ENCODE assay signal across 19 cellular contexts in genomic region chr7:49403844-49404243, GRCh38.
A peak's percentile ranks its signal among the peaks of the same experiment; 100 is the strongest.
DNase-seq lines count a peak whose midpoint lies in the region; ATAC-seq and TF ChIP-seq lines count a peak whose summit lies in the region.
"Had no signal": no experiment of that assay in that cellular context is flagged by ENCODE, and none has a peak within 500 bp of the region (broad histone marks: within the 10 kb centered on the region; RNA-seq: fewer than 3 reads in every experiment).

No MANE protein-coding gene starts in this region.

- no peak overlapping the region for H3K4me3 Mint-ChIP-seq in MCF 10A (ENCODE audit: unreplicated experiment)
- H3K4me3 Mint-ChIP-seq in activated T-cell treated with anti-CD3 and anti-CD28 coated beads, Interleukin-2, amount 50 U/mL, for 72 hours = no peak overlapping the region
- H3K4me3 Mint-ChIP-seq: IgD-negative memory B cell had no signal

- 87% methylated on average over 2 of the region's 2 CpGs for WGBS in mammary epithelial cell (ENCODE audit: low coverage, missing lambda C conversion rate)

- no peak for TF ChIP-seq CTCF in MCF 10A (IDR thresholded peaks at IDR 0.05; ENCODE audit: unreplicated experiment)
- no peak for TF ChIP-seq CTCF in mammary epithelial cell (conservative IDR thresholded peaks at IDR 0.05 in 1 of 2, IDR thresholded peaks at IDR 0.05 in 1 of 2; ENCODE audit: extremely low read depth in 1 of 2, insufficient read depth in 1 of 2, low read depth in 1 of 2, low read length in 2 of 2)
- no peak for TF ChIP-seq CTCF in OCI-LY7 (conservative IDR thresholded peaks at IDR 0.05; ENCODE audit: low read length)

- H2AFZ ChIP-seq in mammary epithelial cell (ENCODE audit: low read depth, low read length) (no peak overlapping the region), OCI-LY7 (ENCODE audit: low read length) (0 out of 2 replicates have a peak overlapping the region, but pooled peaks have one; percentile 30)

- H3K36me3 ChIP-seq in mammary epithelial cell (ENCODE audit: insufficient read depth, low read length) = no peaks in the 10 kb centered on the region
- no peaks in the 10 kb centered on the region for H3K36me3 ChIP-seq in OCI-LY7 (ENCODE audit: insufficient read depth, low read length)

- H3K9me2 ChIP-seq in OCI-LY7 (ENCODE audit: insufficient read depth, low read length) = no peaks in the 10 kb centered on the region

- CTCF ChIA-PET in MCF 10A (lab: Yijun Ruan, JAX) = no interaction called here
- CTCF ChIA-PET in mammary epithelial cell (lab: Charles Lee; ENCODE audit: low non-redundant PET) = no interaction called here
- CTCF ChIA-PET in OCI-LY7 (lab: Charles Lee; ENCODE audit: unreplicated experiment) = no interaction called here

- no TSS peak for BruUV-seq in MCF 10A (replicated peaks; lab: Mats Ljungman, UMichigan)
- no TSS peak for BruUV-seq in mammary epithelial cell (replicated peaks; lab: Mats Ljungman, UMichigan)
- no TSS peak for BruUV-seq in OCI-LY7 (replicated peaks; lab: Mats Ljungman, UMichigan)

- DNase-seq in MCF 10A (ENCODE audit: unreplicated experiment) = peak; percentile 14
- no peak for DNase-seq in mammary epithelial cell
- no peak for DNase-seq in OCI-LY7 (ENCODE audit: low spot score)
- peak; percentile 13 for DNase-seq in renal cortical epithelial cell (ENCODE audit: low read depth)
- no peak for DNase-seq in activated T-cell treated with anti-CD3 and anti-CD28 coated beads, Interleukin-2, amount 50 U/mL, for 72 hours
- DNase-seq: AML-193; DMS79; NCI-H1092; NCI-H1436 treated with DMSO at 0.1 percent for 48 hours; NCI-H1930; NCI-H524; NCI-H774; NK-92 treated with Interleukin-12 subunit alpha and Interleukin-12 subunit beta, amount 100 ng/mL, for 24 hours; Right ventricle myocardium superior had no signal

- H3K4me2 ChIP-seq in mammary epithelial cell (ENCODE audit: insufficient read depth, low read depth, low read length) (no peak overlapping the region), OCI-LY7 (ENCODE audit: low read length) (no peak overlapping the region)

- H3K4me1 Mint-ChIP-seq in MCF 10A (ENCODE audit: insufficient read depth, unreplicated experiment) = peaks cover 18% of the 10 kb centered on the region
- no peaks in the 10 kb centered on the region for H3K4me1 Mint-ChIP-seq in activated T-cell treated with anti-CD3 and anti-CD28 coated beads, Interleukin-2, amount 50 U/mL, for 72 hours (ENCODE audit: low read depth)

- ATAC-seq in esophagus mucosa (peak; percentile 74), SK-N-SH treated with all-trans-retinoic acid at 6 μM for 48 hours (no peak), HG03521 (IDR thresholded peaks at IDR 0.05; ENCODE audit: unreplicated experiment) (no peak)
- no peak for ATAC-seq in activated T-cell treated with anti-CD3 and anti-CD28 coated beads, Interleukin-2, amount 50 U/mL, for 72 hours (replicated peaks in 1 of 2)
- ATAC-seq: HCT116 had no signal

- POLR2A ChIA-PET in MCF 10A (lab: Yijun Ruan, JAX) (no interaction called here), OCI-LY7 (lab: Charles Lee) (no interaction called here)

- in situ Hi-C loops in mammary epithelial cell (cut with MboI; ENCODE audit: low sequenced_read_pairs in 2 of 2) = no loop called here

- H3K9me3 Mint-ChIP-seq in MCF 10A (ENCODE audit: unreplicated experiment) = no peaks in the 10 kb centered on the region
- peaks cover 1 to 2% of the 10 kb centered on the region in 2 donors for H3K9me3 Mint-ChIP-seq in activated T-cell treated with anti-CD3 and anti-CD28 coated beads, Interleukin-2, amount 50 U/mL, for 72 hours

- H3K9me3 ChIP-seq in mammary epithelial cell (replicated peaks; ENCODE audit: insufficient read depth, low read length) = no peaks in the 10 kb centered on the region
- no peaks in the 10 kb centered on the region for H3K9me3 ChIP-seq in OCI-LY7 (ENCODE audit: low read length)

- H3K4me1 ChIP-seq in mammary epithelial cell (ENCODE audit: insufficient read depth, low read length) (peaks cover 13% of the 10 kb centered on the region), OCI-LY7 (ENCODE audit: insufficient read depth, low read length, poor library complexity, severe bottlenecking) (no peaks in the 10 kb centered on the region)

- dilution Hi-C loops in mammary epithelial cell (cut with HindIII; ENCODE audit: low sequenced_read_pairs) = no loop called here

- no peaks in the 10 kb centered on the region for H3K27me3 Mint-ChIP-seq in MCF 10A (ENCODE audit: insufficient read depth, unreplicated experiment)
- H3K27me3 Mint-ChIP-seq in activated T-cell treated with anti-CD3 and anti-CD28 coated beads, Interleukin-2, amount 50 U/mL, for 72 hours (ENCODE audit: low read depth) = no peaks in the 10 kb centered on the region
- H3K27me3 Mint-ChIP-seq: IgD-negative memory B cell had no signal

- H3K27ac ChIP-seq in mammary epithelial cell (ENCODE audit: insufficient read depth, low read depth, low read length) = no peak overlapping the region
- H3K27ac ChIP-seq in OCI-LY7 (ENCODE audit: low read depth, low read length, poor library complexity, severe bottlenecking) = no peak overlapping the region

- H3K4me3 ChIP-seq in mammary epithelial cell (replicated peaks in 1 of 3; ENCODE audit: insufficient read depth in 1 of 3, low read depth in 2 of 3, low read length in 3 of 3) (no peak overlapping the region), OCI-LY7 (ENCODE audit: low read depth, low read length, poor library complexity, severe bottlenecking) (no peak overlapping the region)

- peak overlapping the region; percentile 44 for H3K27ac Mint-ChIP-seq in MCF 10A (ENCODE audit: low read depth, unreplicated experiment)
- H3K27ac Mint-ChIP-seq in activated T-cell treated with anti-CD3 and anti-CD28 coated beads, Interleukin-2, amount 50 U/mL, for 72 hours = no peak overlapping the region
- H3K27ac Mint-ChIP-seq: IgD-negative memory B cell had no signal

- no peak overlapping the region for H3K9ac ChIP-seq in mammary epithelial cell (ENCODE audit: insufficient read depth, low read length)

- H3K36me3 Mint-ChIP-seq in MCF 10A (ENCODE audit: insufficient read depth, unreplicated experiment) = no peaks in the 10 kb centered on the region
- H3K36me3 Mint-ChIP-seq in activated T-cell treated with anti-CD3 and anti-CD28 coated beads, Interleukin-2, amount 50 U/mL, for 72 hours (ENCODE audit: insufficient read depth in 2 of 2) = no peaks in the 10 kb centered on the region
- H3K36me3 Mint-ChIP-seq: IgD-negative memory B cell had no signal

- intact Hi-C loops in MCF 10A (cut with micrococcal nuclease) (no loop called here), mammary epithelial cell (cut with micrococcal nuclease) (no loop called here), OCI-LY7 (cut with micrococcal nuclease; ENCODE audit: unreplicated experiment) (no loop called here)

- H3K79me2 ChIP-seq in mammary epithelial cell (ENCODE audit: insufficient read depth, low read length) (no peaks in the 10 kb centered on the region), OCI-LY7 (ENCODE audit: insufficient read depth, low read depth, low read length) (no peaks in the 10 kb centered on the region)

- H4K20me1 ChIP-seq in mammary epithelial cell (ENCODE audit: insufficient read depth, low read length) (no peaks in the 10 kb centered on the region), OCI-LY7 (ENCODE audit: insufficient read depth, low read length) (no peaks in the 10 kb centered on the region)

- no peaks in the 10 kb centered on the region for H3K27me3 ChIP-seq in mammary epithelial cell (ENCODE audit: insufficient read depth, low read length)

TF ChIP-seq in SK-N-SH treated with all-trans-retinoic acid at 6 μM for 48 hours, 23 proteins besides CTCF, POLR2A, EP300 and RAD21 (continues in another document):
- TF ChIP-seq RARB (CRISPR knock-in tag; IDR thresholded peaks at IDR 0.05) (no peak), ESRRG (CRISPR knock-in tag; IDR thresholded peaks at IDR 0.05) (no peak), ZNF8 (CRISPR knock-in tag; IDR thresholded peaks at IDR 0.05) (no peak), ARNTL (CRISPR knock-in tag; IDR thresholded peaks at IDR 0.05; ENCODE audit: borderline replicate concordance, low read depth) (no peak), TCF4 (CRISPR knock-in tag; IDR thresholded peaks at IDR 0.05; ENCODE audit: borderline replicate concordance) (no peak), ZFP3 (CRISPR knock-in tag; IDR thresholded peaks at IDR 0.05) (no peak), ISL1 (CRISPR knock-in tag; IDR thresholded peaks at IDR 0.05) (no peak), TSHZ2 (CRISPR knock-in tag; IDR thresholded peaks at IDR 0.05) (no peak), ZNF70 (CRISPR knock-in tag; IDR thresholded peaks at IDR 0.05) (no peak)

Comparison
In these comparisons a context has a peak if more than half of its experiments do, and no peak if none do; other contexts are left out.
1. DNase-seq: peak in MCF 10A (single experiment) and renal cortical epithelial cell (single experiment); none in mammary epithelial cell (single experiment), OCI-LY7 (single experiment) and activated T-cell treated with anti-CD3 and anti-CD28 coated beads, Interleukin-2, amount 50 U/mL, for 72 hours (0 of 2).